In the genomic region with DNA sequence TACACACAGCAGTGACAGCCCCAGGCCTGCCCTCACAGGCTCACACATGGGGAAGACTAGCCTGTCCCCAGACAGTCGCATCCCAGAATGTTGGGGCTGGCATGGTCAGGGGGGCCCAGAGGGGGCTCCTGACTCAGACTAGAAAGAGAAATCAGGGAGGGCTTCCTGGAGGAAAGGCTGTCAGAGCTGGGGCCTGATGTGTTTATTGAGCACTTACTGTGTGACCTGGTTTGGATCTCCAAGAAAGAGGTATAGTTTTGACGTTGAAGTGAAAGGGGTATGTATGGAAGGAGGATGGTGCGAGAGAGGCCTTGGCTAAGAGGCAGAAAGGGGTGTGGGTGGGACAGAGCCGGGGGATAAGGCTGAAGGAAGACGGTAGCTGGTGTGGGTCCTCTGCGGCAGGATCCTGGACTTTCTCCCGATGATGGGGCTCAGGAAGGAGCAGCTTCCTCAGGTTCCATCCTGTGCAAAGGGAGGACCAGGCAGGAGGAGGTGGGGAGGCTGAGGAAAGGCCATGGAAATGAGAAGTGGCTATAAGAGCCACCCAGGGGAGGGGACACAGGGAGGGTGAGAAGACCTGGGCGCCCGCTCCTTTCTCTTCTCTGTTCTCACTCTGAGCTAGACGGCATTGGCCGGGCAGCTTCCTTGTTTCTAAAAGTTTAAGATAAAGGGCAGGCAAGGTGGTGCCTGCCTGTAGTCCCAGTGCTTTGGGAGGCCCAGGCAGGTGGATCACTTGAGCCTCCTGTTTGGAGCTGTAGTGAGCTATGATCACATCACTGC, we compare ENCODE assay signal across 1 cellular context.
TF ChIP-seq lines count a peak whose summit lies in the region.

No MANE protein-coding gene starts in this region.

TF ChIP-seq in HepG2, 621 proteins besides CTCF, POLR2A, EP300 and RAD21:
- TF ChIP-seq ZMYM3 (CRISPR knock-in tag; IDR thresholded peaks at IDR 0.05): 0 out of 2 replicates have a peak, but pooled peaks have one; percentile 43
- no peak for TF ChIP-seq NKX3-1 (CRISPR knock-in tag; IDR thresholded peaks at IDR 0.05)
- peak; percentile 81 for TF ChIP-seq ZFP36 (IDR thresholded peaks at IDR 0.05; ENCODE audit: borderline replicate concordance, low read depth, low read length, partially characterized antibody)
TF ChIP-seq in HepG2: peak in this region for 2.
